Comparison of ENCODE assay signal across 17 cellular contexts in the genomic region with DNA sequence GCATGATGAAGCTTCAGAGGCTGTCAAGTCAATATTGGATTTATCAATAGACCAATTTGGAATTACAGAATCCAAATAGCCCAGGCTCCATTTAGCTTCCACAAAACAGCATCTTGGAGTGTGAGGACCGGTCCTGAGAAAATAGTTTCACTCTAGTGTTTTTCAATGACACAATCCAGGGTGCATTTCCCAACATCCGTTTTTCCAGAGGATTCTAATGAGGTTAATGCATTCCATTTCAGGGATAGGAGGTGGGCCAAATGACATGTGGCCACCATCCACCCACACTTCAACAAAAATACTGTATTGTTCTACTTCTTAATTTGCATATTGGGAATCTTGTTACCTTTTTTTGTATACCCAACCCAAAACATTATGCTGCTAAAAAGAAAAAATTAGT.
A peak's percentile ranks its signal among the peaks of the same experiment; 100 is the strongest.
DNase-seq lines count a peak whose midpoint lies in the region; ATAC-seq, FAIRE-seq and TF ChIP-seq lines count a peak whose summit lies in the region.
"Had no signal": no experiment of that assay in that cellular context is flagged by ENCODE, and none has a peak within 500 bp of the region (broad histone marks: within the 10 kb centered on the region; RNA-seq: fewer than 3 reads in every experiment).

No MANE protein-coding gene starts in this region.

- no peak overlapping the region for H3K4me3 Mint-ChIP-seq in HFFc6
- H3K4me3 Mint-ChIP-seq: CD4-positive, alpha-beta memory T cell had no signal

- H2AFZ ChIP-seq in fibroblast of lung (ENCODE audit: low read length): no peak overlapping the region

- peaks cover 12% of the 10 kb centered on the region; the same call in 1 of the 2 replicates for H3K36me3 Mint-ChIP-seq in HFFc6 (ENCODE audit: low read depth)
- H3K36me3 Mint-ChIP-seq: CD4-positive, alpha-beta memory T cell had no signal

- H3K36me3 ChIP-seq in left ventricle myocardium inferior (no peaks in the 10 kb centered on the region), fibroblast of lung (ENCODE audit: control insufficient read depth, insufficient read depth, low read length) (no peaks in the 10 kb centered on the region)

- DNase-seq in Right ventricle myocardium superior (no peak), left ventricle myocardium inferior (no peak), HFFc6 (peak; percentile 16), fibroblast of lung (ENCODE audit: low read depth in 2 of 2) (peak; percentile 9 to 75), sciatic nerve (ENCODE audit: low spot score) (no peak), GM19239 (ENCODE audit: insufficient read length, low spot score) (no peak)
- DNase-seq in activated CD4-positive, alpha-beta T cell treated with anti-CD3 and anti-CD28 coated beads, Interleukin-2, amount 50 U/mL, for 1 hour: no peak
- no peak for DNase-seq in activated effector memory CD4-positive, alpha-beta T cell treated with anti-CD3 and anti-CD28 coated beads, Interleukin-2, amount 50 U/mL, for 16 hours
- DNase-seq: CD4-positive, alpha-beta memory T cell; DMS79 treated with DMSO at 0.1 percent for 48 hours; GF-D8; H7; NCI-H1092; NCI-H1694; NCI-H446; SHP77 had no signal

- TF ChIP-seq CTCF in left ventricle myocardium inferior (IDR thresholded peaks at IDR 0.05; ENCODE audit: borderline replicate concordance) (no peak), HFFc6 (IDR thresholded peaks at IDR 0.05) (no peak), fibroblast of lung (conservative IDR thresholded peaks at IDR 0.05 in 1 of 2, IDR thresholded peaks at IDR 0.05 in 1 of 2; ENCODE audit: low read depth in 1 of 2, low read length in 2 of 2) (no peak)

- H3K27me3 ChIP-seq in left ventricle myocardium inferior (ENCODE audit: low read depth) (no peaks in the 10 kb centered on the region), fibroblast of lung (ENCODE audit: control insufficient read depth, insufficient read depth, low read length) (no peaks in the 10 kb centered on the region)

- H4K20me1 ChIP-seq in fibroblast of lung (ENCODE audit: control insufficient read depth, extremely low read depth, insufficient read depth, low read length): no peaks in the 10 kb centered on the region

- no peak overlapping the region for H3K4me3 ChIP-seq in left ventricle myocardium inferior
- H3K4me3 ChIP-seq in fibroblast of lung (replicated peaks in 1 of 4; ENCODE audit: control extremely low read depth in 1 of 4, insufficient read depth in 1 of 4, low read depth in 3 of 4, low read length in 4 of 4): no peak overlapping the region
- H3K4me3 ChIP-seq: K562 had no signal

- no peak overlapping the region for H3K4me2 ChIP-seq in fibroblast of lung (ENCODE audit: extremely low read depth, insufficient read depth, low read length)

- no peak for FAIRE-seq in GM19239 (lab: Jason Lieb, UNC)
- FAIRE-seq: K562 had no signal

- intact Hi-C loops in Right ventricle myocardium superior (cut with DNase I) (no loop called here), left ventricle myocardium inferior (cut with micrococcal nuclease) (no loop called here), sciatic nerve (cut with DNase I) (no loop called here)

- H3K9ac ChIP-seq in fibroblast of lung (ENCODE audit: insufficient read depth, low read length): no peak overlapping the region

- ATAC-seq in Right ventricle myocardium superior (ENCODE audit: poor library complexity) (peak; percentile 71), sciatic nerve (peak; percentile 34)
- ATAC-seq: K562 had no signal

- no peaks in the 10 kb centered on the region for H3K9me3 Mint-ChIP-seq in HFFc6

- peaks cover 4% of the 10 kb centered on the region for H3K9me3 ChIP-seq in left ventricle myocardium inferior (replicated peaks)
- H3K9me3 ChIP-seq in fibroblast of lung (ENCODE audit: control insufficient read depth, insufficient read depth, low read depth, low read length): no peaks in the 10 kb centered on the region

- H3K4me1 ChIP-seq in left ventricle myocardium inferior: no peaks in the 10 kb centered on the region
- peaks cover 3% of the 10 kb centered on the region for H3K4me1 ChIP-seq in fibroblast of lung (ENCODE audit: control insufficient read depth, extremely low read depth, insufficient read depth, low read length)

- no peaks in the 10 kb centered on the region for H3K79me2 ChIP-seq in fibroblast of lung (ENCODE audit: control insufficient read depth, insufficient read depth, low read length)

- H3K27ac Mint-ChIP-seq in HFFc6: peak overlapping the region; percentile 61
- H3K27ac Mint-ChIP-seq: CD4-positive, alpha-beta memory T cell had no signal

- H3K4me1 Mint-ChIP-seq in HFFc6 (ENCODE audit: low read depth): peaks cover 22% of the 10 kb centered on the region

- H3K27me3 Mint-ChIP-seq in HFFc6 (ENCODE audit: insufficient read depth): no peaks in the 10 kb centered on the region

- H3K27ac ChIP-seq in left ventricle myocardium inferior (replicated peaks) (no peak overlapping the region), fibroblast of lung (ENCODE audit: insufficient read depth, low read length) (no peak overlapping the region)

Comparison
In these comparisons a context has a peak if more than half of its experiments do, and no peak if none do; other contexts are left out.
1. DNase-seq: peak in HFFc6 (single experiment) and fibroblast of lung (2 of 2); none in Right ventricle myocardium superior (single experiment), left ventricle myocardium inferior (single experiment), sciatic nerve (single experiment), GM19239 (single experiment), activated CD4-positive, alpha-beta T cell treated with anti-CD3 and anti-CD28 coated beads, Interleukin-2, amount 50 U/mL, for 1 hour (single experiment) and activated effector memory CD4-positive, alpha-beta T cell treated with anti-CD3 and anti-CD28 coated beads, Interleukin-2, amount 50 U/mL, for 16 hours (single experiment).